ENCODE assay signal across 8 cellular contexts in genomic region chr6:143513410-143513809, GRCh38. TPM values are rescaled to one million over a fixed set of nuclear protein-coding genes. Genes with fewer than 3 reads are reported as not detected.
A peak's percentile ranks its signal among the peaks of the same experiment; 100 is the strongest.
DNase-seq lines count a peak whose midpoint lies in the region; ATAC-seq, FAIRE-seq and TF ChIP-seq lines count a peak whose summit lies in the region.

No MANE protein-coding gene starts in this region.

- H3K9ac ChIP-seq in K562 (ENCODE audit: insufficient read depth in 1 of 2, low read depth in 2 of 2, low read length in 2 of 2) (no peak overlapping the region), neural progenitor cell (no peak overlapping the region)

- peak; percentile 70 to 74 for TF ChIP-seq RAD21 in K562 (CRISPR knock-in tag; conservative IDR thresholded peaks at IDR 0.05 in 1 of 2, IDR thresholded peaks at IDR 0.05 in 1 of 2)

- H3F3A ChIP-seq in neural progenitor cell (ENCODE audit: low read depth), result peaks cover 4% of the 10 kb centered on the region

- ATAC-seq in K562 (peak; percentile 28), GM19324 (IDR thresholded peaks at IDR 0.05; ENCODE audit: low FRiP score, unreplicated experiment) (no peak)

- WGBS in K562 (ENCODE audit: insufficient coverage, low coverage, missing lambda C conversion rate), result 11% methylated on average over 4 of the region's 4 CpGs

- peaks cover 5% of the 10 kb centered on the region for H3K36me3 Mint-ChIP-seq in neural progenitor cell

- TF ChIP-seq EP300 in K562 (IDR thresholded peaks at IDR 0.05; ENCODE audit: low read length), result no peak

- H3K27ac ChIP-seq in K562 (ENCODE audit: extremely low read depth, low read depth, low read length), result no peak overlapping the region
- no peak overlapping the region for H3K27ac ChIP-seq in neural progenitor cell

- no peak for TF ChIP-seq POLR2A in K562 (conservative IDR thresholded peaks at IDR 0.05)

- peaks cover 35% of the 10 kb centered on the region for H3K4me1 Mint-ChIP-seq in neural progenitor cell

- peak; percentile 48 for TF ChIP-seq CTCF in HFF-Myc (IDR thresholded peaks at IDR 0.05; ENCODE audit: low read depth, low read length, missing control alignments)
- TF ChIP-seq CTCF in K562 (IDR thresholded peaks at IDR 0.05 in 2 of 3, conservative IDR thresholded peaks at IDR 0.05 in 1 of 3; ENCODE audit: insufficient read depth in 2 of 3, low read depth in 1 of 3, low read length in 3 of 3), result peak; percentile 82 to 90 (median 87)
- TF ChIP-seq CTCF in neural progenitor cell (IDR thresholded peaks at IDR 0.05), result peak; percentile 69

- in situ Hi-C loops in K562 (cut with MboI), result no loop called here

- no TSS peak for BruUV-seq in K562 (replicated peaks; lab: Mats Ljungman, UMichigan)

- H3K79me2 ChIP-seq in K562 (ENCODE audit: control insufficient read depth, insufficient read depth, low read length), result peaks cover 37% of the 10 kb centered on the region
- peaks cover 13% of the 10 kb centered on the region for H3K79me2 ChIP-seq in neural progenitor cell (ENCODE audit: low read depth)

- H3K27me3 ChIP-seq in K562 (ENCODE audit: control insufficient read depth in 2 of 2, insufficient read depth in 2 of 2, low read length in 2 of 2) (no peaks in the 10 kb centered on the region), neural progenitor cell (peaks cover 4% of the 10 kb centered on the region)

- CTCF ChIA-PET in K562 (lab: Yijun Ruan, JAX; ENCODE audit: low intra/inter-chr PET ratio), result interaction anchor here (1.1 to 1.6 kb wide), 2 partner anchors 15 to 427 kb away, joined by 3 to 6 read pairs; no protein-coding TSS in a partner anchor

- peaks cover 13 to 16% of the 10 kb centered on the region in 2 experiments; a peak in 4 of 5 replicates for H3K4me1 ChIP-seq in K562 (replicated peaks in 1 of 2; ENCODE audit: control insufficient read depth in 2 of 2, insufficient read depth in 2 of 2, low read length in 2 of 2)
- peaks cover 11% of the 10 kb centered on the region for H3K4me1 ChIP-seq in neural progenitor cell

- H3K27ac Mint-ChIP-seq in neural progenitor cell, result peak overlapping the region; percentile 70

- H2AFZ ChIP-seq in K562 (ENCODE audit: low read depth, low read length), result no peak overlapping the region
- H2AFZ ChIP-seq in neural progenitor cell (replicated peaks), result no peak overlapping the region

- intact Hi-C loops in K562 (cut with micrococcal nuclease), result loop anchor here (1.0 to 5.0 kb wide), 7 partner anchors 54 to 499 kb away; no protein-coding TSS in a partner anchor

- H4K20me1 ChIP-seq in K562 (replicated peaks; ENCODE audit: control insufficient read depth, insufficient read depth, low read length) (0 out of 2 replicates have a peak, but pooled peaks cover under 1% of the 10 kb centered on the region), neural progenitor cell (ENCODE audit: low read depth) (no peaks in the 10 kb centered on the region)

- POLR2A ChIA-PET in K562 (lab: Yijun Ruan, JAX), result interaction anchor here (0.9 kb wide), 1 partner anchor 9 kb away, joined by 3 read pairs; no protein-coding TSS in a partner anchor

- H3K9me1 ChIP-seq in K562 (ENCODE audit: control insufficient read depth, insufficient read depth, low read length), result no peaks in the 10 kb centered on the region

- peaks cover 4% of the 10 kb centered on the region for H3K27me3 Mint-ChIP-seq in neural progenitor cell (ENCODE audit: insufficient read depth, low read depth)

- peaks cover 13% of the 10 kb centered on the region for H3K36me3 ChIP-seq in K562 (ENCODE audit: control insufficient read depth, insufficient read depth, low read length)
- no peaks in the 10 kb centered on the region for H3K36me3 ChIP-seq in neural progenitor cell

- peaks cover 2% of the 10 kb centered on the region for H3K9me3 Mint-ChIP-seq in neural progenitor cell

- H3K4me2 ChIP-seq in K562 (ENCODE audit: insufficient read depth, low read length) (no peak overlapping the region), neural progenitor cell (no peak overlapping the region)

- no peaks in the 10 kb centered on the region for H3K9me3 ChIP-seq in K562 (replicated peaks; ENCODE audit: control insufficient read depth, insufficient read depth, low read depth, low read length)
- H3K9me3 ChIP-seq in neural progenitor cell (ENCODE audit: low read depth), result no peaks in the 10 kb centered on the region

- peak; percentile 15 for FAIRE-seq in K562 (lab: Jason Lieb, UNC)

- DNase-seq in Daoy (ENCODE audit: low read depth), result peak; percentile 39
- DNase-seq in HFF-Myc (ENCODE audit: extremely low read depth, low read depth), result no peak
- DNase-seq in OCI-M1 (lab: John Stamatoyannopoulos, UW), result peak; percentile 74
- peak; percentile 40 to 77 (median 58) for DNase-seq in K562 (ENCODE audit: extremely low read depth in 1 of 4, low spot score in 3 of 4)
- DNase-seq in neural progenitor cell (ENCODE audit: low spot score), result peak; percentile 59
- no peak for DNase-seq in SW480 (ENCODE audit: low spot score)
- DNase-seq in midbrain (lab: John Stamatoyannopoulos, UW), result no peak

- H3K4me3 Mint-ChIP-seq in neural progenitor cell, result peak overlapping the region; percentile 63

- H3K4me3 ChIP-seq in HFF-Myc (replicated peaks; ENCODE audit: low read depth, low read length) (no peak overlapping the region), K562 (no peak overlapping the region), neural progenitor cell (no peak overlapping the region)

TF ChIP-seq in K562, 482 proteins besides CTCF, POLR2A, EP300 and RAD21 (continues in another document):
- TF ChIP-seq ZNF76 (CRISPR knock-in tag; IDR thresholded peaks at IDR 0.05; ENCODE audit: borderline replicate concordance), result no peak
- peak; percentile 58; the same call in 1 of the 2 replicates for TF ChIP-seq CTBP1 (IDR thresholded peaks at IDR 0.05; ENCODE audit: borderline replicate concordance)
- 0 out of 2 replicates have a peak, but pooled peaks have one; percentile 34 for TF ChIP-seq RB1 (IDR thresholded peaks at IDR 0.05; ENCODE audit: low read depth)
- TF ChIP-seq MYNN (IDR thresholded peaks at IDR 0.05), result peak; percentile 89
- no peak for TF ChIP-seq MYNN (CRISPR knock-in tag; IDR thresholded peaks at IDR 0.05)
- no peak for TF ChIP-seq GTF2B (IDR thresholded peaks at IDR 0.05; ENCODE audit: extremely low read depth, insufficient read length)
- TF ChIP-seq ZNF79 (CRISPR knock-in tag; IDR thresholded peaks at IDR 0.05; ENCODE audit: low read depth), result no peak

RNA-seq across cellular contexts. Expression of gene FUCA2, which starts 1.9 kb away (rescaled TPM):
- total RNA-seq in Daoy (2014; rRNA removed; shearing (Covaris generic)), result 49.3 and 50.1 TPM in 2 replicates
- 49.7 and 76.8 TPM in 2 replicates for total RNA-seq in K562 (2011; cell fraction: chromatin; rRNA removed; ENCODE audit: low replicate concordance)
- 61.7 and 62.4 TPM in 2 replicates for total RNA-seq in K562 (2011; cell fraction: nucleolus; rRNA removed)
- 96.9 and 141 TPM in 2 replicates for total RNA-seq in K562 (2011; cell fraction: nucleoplasm; rRNA removed)
- total RNA-seq in K562 (2014; rRNA removed) (59.2 and 71.2 TPM in 2 replicates), K562 (2014; rRNA removed; fragmentation: Illumina TruSeq; extraction: Trizol) (79.3 and 82.9 TPM in 2 replicates), K562 (2015; rRNA removed; fragmentation: Illumina TruSeq; extraction: Trizol) (78.2 and 82.5 TPM in 2 replicates), K562 (2021) (112 and 117 TPM in 2 replicates), neural progenitor cell (ENCODE audit: low replicate concordance) (28.5 and 37.4 TPM in 2 replicates)
- polyA plus RNA-seq in K562 (2011; rRNA removed) (58.7 and 80.9 TPM in 2 replicates), K562 (2014; fragmentation: Illumina TruSeq; extraction: Trizol) (67.7 and 79.3 TPM in 2 replicates), K562 (2014; fragmentation: Nextera tagmentation; extraction: Ambion mirVana) (10 to 100 TPM; 20.6 to 23.9 TPM), K562 (2014; rRNA removed) (66.8 and 72.6 TPM in 2 replicates)
- 28.0 and 39.1 TPM in 2 replicates for polyA plus RNA-seq in K562 (2011; cell fraction: cytosol; rRNA removed)
- polyA plus RNA-seq in K562 (2011; cell fraction: nucleus; rRNA removed), result 30.3 and 35.2 TPM in 2 replicates
- polyA plus RNA-seq in K562 (2012), result 69.9 and 86.6 TPM in 2 replicates
- polyA minus RNA-seq in K562 (2011; rRNA and poly(A)+ RNA removed), result 43.7 and 55.0 TPM in 2 replicates
- polyA minus RNA-seq in K562 (2011; cell fraction: cytosol; rRNA and poly(A)+ RNA removed), result 26.0 and 28.3 TPM in 2 replicates
- 9.2 and 14.8 TPM in 2 replicates for polyA minus RNA-seq in K562 (2011; cell fraction: nucleus; rRNA and poly(A)+ RNA removed)

Comparison
In these comparisons a context has a peak if more than half of its experiments do, and no peak if none do; other contexts are left out.
1. DNase-seq: peak in Daoy (single experiment), OCI-M1 (single experiment), K562 (4 of 4) and neural progenitor cell (single experiment); none in HFF-Myc (single experiment), SW480 (single experiment) and midbrain (single experiment).
2. Peak in every context shown above with its lines, with median percentiles within 50 percentile points of each other: CTCF ChIP-seq.